ENCODE assay signal across 26 cellular contexts in the genomic region with DNA sequence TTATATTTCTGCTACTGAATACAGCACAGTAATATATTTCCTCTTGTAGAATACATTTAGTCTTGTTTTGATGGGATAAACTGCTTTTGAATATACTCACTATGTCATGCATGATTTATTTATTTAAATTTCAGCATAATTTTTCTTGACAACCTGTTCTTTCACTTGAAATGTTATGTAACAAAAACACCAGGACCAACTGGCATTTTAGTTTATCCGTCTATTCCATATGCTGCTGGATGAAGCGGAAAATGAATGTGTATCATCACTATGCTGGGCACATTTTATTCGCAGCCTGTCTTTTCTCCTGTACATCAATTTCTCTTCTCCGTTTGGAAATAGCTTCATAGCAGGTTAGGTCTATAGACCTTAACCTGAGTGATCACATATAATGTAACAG.
"Had no signal": no experiment of that assay in that cellular context is flagged by ENCODE, and none has a peak within 500 bp of the region (broad histone marks: within the 10 kb centered on the region; RNA-seq: fewer than 3 reads in every experiment).

No MANE protein-coding gene starts in this region.

- H3K27ac ChIP-seq: colonic mucosa, epithelial cell of prostate, gastrocnemius medialis, heart left ventricle, hepatocyte, left lung, ovary, psoas muscle, skin epidermis, spleen, thoracic aorta, tibial nerve, upper lobe of left lung had no signal

- H3K9me3 ChIP-seq: colonic mucosa, gastrocnemius medialis, heart left ventricle, left lung, ovary, psoas muscle, spleen, thoracic aorta, tibial nerve, upper lobe of left lung had no signal

- H2AFZ ChIP-seq: hepatocyte had no signal

- H3K79me2 ChIP-seq: hepatocyte had no signal

- H3K4me3 ChIP-seq: colonic mucosa, gastrocnemius medialis, heart left ventricle, hepatocyte, left lung, ovary, psoas muscle, skin epidermis, spleen, thoracic aorta, tibial nerve, upper lobe of left lung had no signal

- H3K27me3 ChIP-seq: colonic mucosa, gastrocnemius medialis, heart left ventricle, hepatocyte, left lung, ovary, spleen, tibial nerve, upper lobe of left lung had no signal

- H3K4me2 ChIP-seq: hepatocyte had no signal

- DNase-seq: colonic mucosa; effector CD8-positive, alpha-beta T cell; endodermal cell; foreskin fibroblast; gastrocnemius medialis; heart left ventricle; kidney; left lung; mesendoderm; midbrain; naive thymus-derived CD4-positive, alpha-beta T cell; nucleus accumbens; ovary; posterior cingulate gyrus; psoas muscle; right cardiac atrium; spleen; stimulated activated CD4-positive, alpha-beta T cell treated with anti-CD3 and anti-CD28 coated beads, Interleukin-4, amount 100 ng/mL, for 4 hours; upper lobe of left lung had no signal

- H3K36me3 ChIP-seq: colonic mucosa, gastrocnemius medialis, heart left ventricle, left lung, ovary, spleen, thoracic aorta, tibial nerve, upper lobe of left lung had no signal

- H3K4me1 ChIP-seq: colonic mucosa, gastrocnemius medialis, left lung, psoas muscle, spleen, upper lobe of left lung had no signal

- ATAC-seq: esophagus mucosa; gastrocnemius medialis; heart left ventricle; left lung; naive thymus-derived CD4-positive, alpha-beta T cell; psoas muscle; right cardiac atrium; stimulated activated memory B cell treated with anti-CD40 and anti-IgM and Interleukin-4, amounts not matched to agents 10 μg/mL and 1 μg/mL and 100 μg/mL, for 72 hours had no signal
